8 cellular contexts compared by ENCODE assay signal in genomic region chr19:47130589-47131168, GRCh38.
DNase-seq lines count a peak whose midpoint lies in the region; ATAC-seq, FAIRE-seq and TF ChIP-seq lines count a peak whose summit lies in the region.

SAE1 (plus strand) TSS chr19:47130835; CDS start chr19:47130931, 96 bp downstream.

- H3K27ac Mint-ChIP-seq in central memory CD8-positive, alpha-beta T cell (ENCODE audit: low read depth): peak within 1 kb of the TSS; percentile 96

- peak; percentile 87 for TF ChIP-seq POLR2A in GM18951 (IDR thresholded peaks at IDR 0.05; ENCODE audit: extremely low read depth, insufficient read depth, insufficient read length)

- ATAC-seq in HG03280 (IDR thresholded peaks at IDR 0.05; ENCODE audit: unreplicated experiment): peak; percentile 88
- ATAC-seq in central memory CD8-positive, alpha-beta T cell (replicated peaks; ENCODE audit: extremely low read depth, poor library complexity, severe bottlenecking): peak; percentile 86

- no peaks in the 10 kb centered on the region for H3K27me3 Mint-ChIP-seq in central memory CD8-positive, alpha-beta T cell

- peaks cover 29% of the 10 kb centered on the region for H3K36me3 Mint-ChIP-seq in central memory CD8-positive, alpha-beta T cell (ENCODE audit: insufficient read depth)

- peak; percentile 92 for FAIRE-seq in islet of Langerhans (lab: Jason Lieb, UNC)

- peak; percentile 46 for TF ChIP-seq CTCF in AG09309 (IDR thresholded peaks at IDR 0.05; ENCODE audit: control insufficient read depth, insufficient read depth, low read depth, low read length, missing control alignments)

- peak within 1 kb of the TSS; percentile 89 for H3K4me3 ChIP-seq in AG09309 (ENCODE audit: control insufficient read depth, low read depth, low read length)

- in situ Hi-C loops in GM18951 (cut with MboI; ENCODE audit: low sequenced_read_pairs, unreplicated experiment): no loop called here

- DNase-seq in AG09309 (ENCODE audit: low read depth) (peak; percentile 90), NCI-H345 treated with DMSO at 0.1 percent for 48 hours (lab: John Stamatoyannopoulos, UW; ENCODE audit: unreplicated experiment) (peak; percentile 86)
- DNase-seq in activated CD4-positive, CD25-positive, alpha-beta regulatory T cell (lab: John Stamatoyannopoulos, UW): peak; percentile 81 to 98 (median 90)
- peak; percentile 81 to 86 for DNase-seq in central memory CD8-positive, alpha-beta T cell (ENCODE audit: low spot score in 2 of 2)
- peak; percentile 86 for DNase-seq in stimulated activated CD4-positive, alpha-beta T cell treated with anti-CD3 and anti-CD28 coated beads, Interleukin-12 subunit alpha, Interleukin-12 subunit beta, amount 100 ng/mL, for 4 hours

- H3K9me3 Mint-ChIP-seq in central memory CD8-positive, alpha-beta T cell: no peaks in the 10 kb centered on the region

- H3K4me1 Mint-ChIP-seq in central memory CD8-positive, alpha-beta T cell: peaks cover 49% of the 10 kb centered on the region

- peak within 1 kb of the TSS; percentile 99 for H3K4me3 Mint-ChIP-seq in central memory CD8-positive, alpha-beta T cell

Comparison
In these comparisons a context has a peak if more than half of its experiments do, and no peak if none do; other contexts are left out.
1. Peak in every context shown above with its lines: DNase-seq, ATAC-seq and H3K4me3 ChIP-seq.